In the genomic region with DNA sequence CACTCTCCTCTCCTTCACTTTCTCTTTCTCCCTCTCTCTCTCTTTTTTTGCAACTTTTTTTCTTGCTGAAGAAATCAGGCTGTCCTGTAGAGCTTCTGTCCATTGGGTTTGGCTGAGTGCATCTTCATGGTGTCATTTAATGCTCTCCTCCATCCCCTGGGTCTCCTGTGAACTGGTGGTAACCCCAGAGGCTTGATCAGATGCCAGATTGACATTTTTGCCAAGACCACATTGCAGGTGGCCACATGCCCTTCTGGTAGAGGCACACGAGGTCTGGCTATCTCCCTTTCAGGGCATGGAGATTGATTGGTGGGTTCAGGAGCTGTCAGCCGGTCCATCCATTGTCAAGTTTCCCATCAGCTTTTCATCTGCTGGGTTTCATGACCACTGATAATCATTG, we compare ENCODE assay signal across 10 cellular contexts.
"Had no signal": no experiment of that assay in that cellular context is flagged by ENCODE, and none has a peak within 500 bp of the region (broad histone marks: within the 10 kb centered on the region; RNA-seq: fewer than 3 reads in every experiment).

No MANE protein-coding gene starts in this region.

- H3K4me2 ChIP-seq: GM23338 had no signal

- DNase-seq: H9, HCEC 1CT, HFFc6, IMR-90, KG1 had no signal

- H3K27ac Mint-ChIP-seq: GM23338, H9, HFFc6 had no signal

- H2AFZ ChIP-seq: GM23338 had no signal

- H3K4me3 ChIP-seq: GM23338, K562 had no signal

- H3K9me3 Mint-ChIP-seq: GM23338, H9, HFFc6 had no signal

- H3K4me3 Mint-ChIP-seq: GM23338, H9, HFFc6 had no signal

- FAIRE-seq: H1, H54, HTR-8/SVneo, K562 had no signal

- ATAC-seq: GM23338, K562 had no signal
